ENCODE assay signal across 20 cellular contexts in genomic region chr2:197327776-197328169, GRCh38. TPM values are rescaled to one million over a fixed set of nuclear protein-coding genes. Genes with fewer than 3 reads are reported as not detected.
DNase-seq lines count a peak whose midpoint lies in the region; ATAC-seq and TF ChIP-seq lines count a peak whose summit lies in the region.
"Had no signal": no experiment of that assay in that cellular context is flagged by ENCODE, and none has a peak within 500 bp of the region (broad histone marks: within the 10 kb centered on the region; RNA-seq: fewer than 3 reads in every experiment).

No MANE protein-coding gene starts in this region.

- TF ChIP-seq CTCF in SK-N-SH (IDR thresholded peaks at IDR 0.05) = no peak
- no peak for TF ChIP-seq CTCF in glutamatergic neuron (IDR thresholded peaks at IDR 0.05; ENCODE audit: partially characterized antibody, unreplicated experiment)

- H3K4me3 Mint-ChIP-seq in CD4-positive, alpha-beta memory T cell = peak overlapping the region; percentile 38 to 80 (median 68)
- H3K4me3 Mint-ChIP-seq in activated CD4-positive, alpha-beta memory T cell treated with anti-CD3 and anti-CD28 coated beads for 36 hours = peak overlapping the region; percentile 20
- H3K4me3 Mint-ChIP-seq in glutamatergic neuron (ENCODE audit: unreplicated experiment) = no peak overlapping the region
- H3K4me3 Mint-ChIP-seq: H9 had no signal

- H3K4me1 ChIP-seq in SK-N-SH (ENCODE audit: control insufficient read depth in 1 of 2, insufficient read depth in 2 of 2, low read depth in 1 of 2, low read length in 1 of 2) = peaks cover 0 to 4% of the 10 kb centered on the region in 2 experiments; a peak in 1 of 4 replicates
- H3K4me1 ChIP-seq in CD4-positive, alpha-beta memory T cell (ENCODE audit: insufficient read depth, low read length) = peaks cover 58% of the 10 kb centered on the region
- peaks cover 20% of the 10 kb centered on the region for H3K4me1 ChIP-seq in effector memory CD4-positive, alpha-beta T cell (ENCODE audit: control insufficient read depth, insufficient read depth, low read length, poor library complexity, severe bottlenecking)
- H3K4me1 ChIP-seq: pancreas had no signal

- no peaks in the 10 kb centered on the region for H3K9me2 ChIP-seq in SK-N-SH

- peaks cover 0 to 6% of the 10 kb centered on the region in 2 donors for H3K36me3 Mint-ChIP-seq in CD4-positive, alpha-beta memory T cell
- peaks cover 4% of the 10 kb centered on the region for H3K36me3 Mint-ChIP-seq in activated CD4-positive, alpha-beta memory T cell treated with anti-CD3 and anti-CD28 coated beads for 36 hours
- H3K36me3 Mint-ChIP-seq in glutamatergic neuron (ENCODE audit: unreplicated experiment) = no peaks in the 10 kb centered on the region

- H4K20me1 ChIP-seq in SK-N-SH (ENCODE audit: insufficient read depth) = no peaks in the 10 kb centered on the region

- H3K9ac ChIP-seq in SK-N-SH = no peak overlapping the region

- TF ChIP-seq RAD21 in SK-N-SH (IDR thresholded peaks at IDR 0.05; ENCODE audit: low read length) = no peak

- H3F3A ChIP-seq in SK-N-SH (replicated peaks; ENCODE audit: insufficient read depth) = no peaks in the 10 kb centered on the region

- no peak; the same call in none of the 3 replicates for ATAC-seq in SK-N-SH treated with all-trans-retinoic acid at 6 μM for 48 hours
- ATAC-seq: pancreas had no signal

- H2AFZ ChIP-seq in SK-N-SH (ENCODE audit: low read depth) = peak overlapping the region; percentile 1; the same call in 1 of the 2 replicates

- no peaks in the 10 kb centered on the region for H3K79me2 ChIP-seq in SK-N-SH (ENCODE audit: insufficient read depth)

- no peaks in the 10 kb centered on the region for H3K9me3 ChIP-seq in SK-N-SH
- no peaks in the 10 kb centered on the region for H3K9me3 ChIP-seq in CD4-positive, alpha-beta memory T cell (ENCODE audit: control insufficient read depth in 1 of 2, low read length in 2 of 2)
- H3K9me3 ChIP-seq in effector memory CD4-positive, alpha-beta T cell (ENCODE audit: control insufficient read depth, low read length) = no peaks in the 10 kb centered on the region
- H3K9me3 ChIP-seq: pancreas had no signal

- H3K27ac Mint-ChIP-seq in CD4-positive, alpha-beta memory T cell = peak overlapping the region; percentile 31 to 93 (median 84)
- peak overlapping the region; percentile 88 for H3K27ac Mint-ChIP-seq in activated CD4-positive, alpha-beta memory T cell treated with anti-CD3 and anti-CD28 coated beads for 36 hours
- no peak overlapping the region for H3K27ac Mint-ChIP-seq in glutamatergic neuron (ENCODE audit: unreplicated experiment)
- H3K27ac Mint-ChIP-seq: H9 had no signal

- no peaks in the 10 kb centered on the region for H3K36me3 ChIP-seq in SK-N-SH (replicated peaks in 1 of 2; ENCODE audit: control insufficient read depth in 1 of 2, insufficient read depth in 2 of 2, low read length in 1 of 2)
- H3K36me3 ChIP-seq in CD4-positive, alpha-beta memory T cell (ENCODE audit: insufficient read depth, low read length) = no peaks in the 10 kb centered on the region
- no peaks in the 10 kb centered on the region for H3K36me3 ChIP-seq in effector memory CD4-positive, alpha-beta T cell (ENCODE audit: control insufficient read depth, insufficient read depth, low read length)
- H3K36me3 ChIP-seq: pancreas had no signal

- no peaks in the 10 kb centered on the region for H3K27me3 ChIP-seq in SK-N-SH (ENCODE audit: insufficient read depth)
- no peaks in the 10 kb centered on the region for H3K27me3 ChIP-seq in CD4-positive, alpha-beta memory T cell (ENCODE audit: insufficient read depth, low read length)
- no peaks in the 10 kb centered on the region for H3K27me3 ChIP-seq in effector memory CD4-positive, alpha-beta T cell (replicated peaks; ENCODE audit: control insufficient read depth, insufficient read depth, low read length, poor library complexity, severe bottlenecking)
- H3K27me3 ChIP-seq: pancreas had no signal

- no peak for DNase-seq in SK-N-SH
- no peak for DNase-seq in CD4-positive, alpha-beta memory T cell
- no peak for DNase-seq in activated CD4-positive, alpha-beta memory T cell treated with anti-CD3 and anti-CD28 coated beads for 36 hours
- no peak for DNase-seq in effector memory CD4-positive, alpha-beta T cell
- DNase-seq in glutamatergic neuron = no peak
- no peak for DNase-seq in NCI-H1694 treated with DMSO at 0.1 percent for 48 hours (lab: John Stamatoyannopoulos, UW)
- DNase-seq in effector CD4-positive, alpha-beta T cell = no peak
- DNase-seq: activated CD4-positive, alpha-beta T cell treated with anti-CD3 and anti-CD28 coated beads, Interleukin-2, amount 50 U/mL, for 4 hours; activated gamma-delta T cell treated with Interleukin-2 at 50 U/mL for 16 hours; foreskin fibroblast; GF-D8; H9; kidney; mammary epithelial cell; NCI-H1092; NCI-H2081; pancreas; RPMI8226 had no signal

- H3K27ac ChIP-seq in SK-N-SH (ENCODE audit: low read depth in 2 of 2, low read length in 1 of 2) = peak overlapping the region in 1 of 2 experiments; percentile 73; a peak in 2 of 4 replicates
- H3K27ac ChIP-seq in CD4-positive, alpha-beta memory T cell (ENCODE audit: low read depth, low read length) = no peak overlapping the region
- H3K27ac ChIP-seq in effector memory CD4-positive, alpha-beta T cell (ENCODE audit: insufficient read depth, low read length, poor library complexity, severe bottlenecking) = no peak overlapping the region
- H3K27ac ChIP-seq: 22Rv1, pancreas had no signal

- no peak overlapping the region for H3K4me2 ChIP-seq in SK-N-SH

- TF ChIP-seq EP300 in SK-N-SH (IDR thresholded peaks at IDR 0.05; ENCODE audit: borderline replicate concordance in 1 of 2, low read depth in 1 of 2, low read length in 1 of 2) = no peak

- POLR2A ChIA-PET in SK-N-SH (lab: Yijun Ruan, JAX) = no interaction called here
- POLR2A ChIA-PET in CD4-positive, alpha-beta memory T cell (lab: Charles Lee; ENCODE audit: partially characterized antibody) = interaction anchor here (0.9 to 9.0 kb wide), 9 partner anchors 9 to 193 kb away, joined by 3 to 71 read pairs (median 4); partner anchors contain the start of gene ANKRD44
- POLR2A ChIA-PET in activated CD4-positive, alpha-beta memory T cell treated with anti-CD3 and anti-CD28 coated beads for 36 hours (lab: Charles Lee) = interaction anchor here (0.5 to 1.9 kb wide), 7 partner anchors 19 to 400 kb away, joined by 3 to 8 read pairs (median 3); no protein-coding TSS in a partner anchor

- H3K4me3 ChIP-seq in SK-N-SH (ENCODE audit: low read depth in 2 of 2, low read length in 1 of 2) = no peak overlapping the region
- peak overlapping the region in 1 of 2 donors; percentile 4 for H3K4me3 ChIP-seq in CD4-positive, alpha-beta memory T cell (ENCODE audit: low read length in 2 of 2)
- H3K4me3 ChIP-seq in effector memory CD4-positive, alpha-beta T cell (ENCODE audit: insufficient read depth, low read depth, low read length, poor library complexity, severe bottlenecking) = peak overlapping the region; percentile 1
- H3K4me3 ChIP-seq: pancreas had no signal

- intact Hi-C loops in CD4-positive, alpha-beta memory T cell (cut with micrococcal nuclease) = loop anchor here (2.0 to 5.0 kb wide), 2 partner anchors 31 to 190 kb away; no protein-coding TSS in a partner anchor
- intact Hi-C loops in activated CD4-positive, alpha-beta memory T cell treated with anti-CD3 and anti-CD28 coated beads for 36 hours (cut with micrococcal nuclease) = loop anchor here (1.0 to 5.0 kb wide), 3 partner anchors 33 to 401 kb away; partner anchors contain the start of gene PGAP1

- peaks cover 0 to 5% (median 0%) of the 10 kb centered on the region in 8 donors for H3K9me3 Mint-ChIP-seq in CD4-positive, alpha-beta memory T cell
- peaks cover 10% of the 10 kb centered on the region for H3K9me3 Mint-ChIP-seq in activated CD4-positive, alpha-beta memory T cell treated with anti-CD3 and anti-CD28 coated beads for 36 hours
- no peaks in the 10 kb centered on the region for H3K9me3 Mint-ChIP-seq in glutamatergic neuron (ENCODE audit: unreplicated experiment)
- H3K9me3 Mint-ChIP-seq: H9 had no signal

- H3K4me1 Mint-ChIP-seq in CD4-positive, alpha-beta memory T cell = peaks cover 41 to 56% (median 52%) of the 10 kb centered on the region in 4 donors
- peaks cover 54% of the 10 kb centered on the region for H3K4me1 Mint-ChIP-seq in activated CD4-positive, alpha-beta memory T cell treated with anti-CD3 and anti-CD28 coated beads for 36 hours (ENCODE audit: low read depth)
- no peaks in the 10 kb centered on the region for H3K4me1 Mint-ChIP-seq in glutamatergic neuron (ENCODE audit: low read depth, unreplicated experiment)

- CTCF ChIA-PET in SK-N-SH (lab: Yijun Ruan, JAX) = interaction anchor here (1.1 to 1.7 kb wide), 3 partner anchors 13 to 19 kb away, joined by 3 read pairs; no protein-coding TSS in a partner anchor
- CTCF ChIA-PET in CD4-positive, alpha-beta memory T cell (lab: Charles Lee; ENCODE audit: partially characterized antibody) = interaction anchor here (0.6 to 8.5 kb wide), 13 partner anchors 17 to 316 kb away, joined by 3 to 43 read pairs (median 4); partner anchors contain the start of gene ANKRD44
- CTCF ChIA-PET in activated CD4-positive, alpha-beta memory T cell treated with anti-CD3 and anti-CD28 coated beads for 36 hours (lab: Charles Lee) = interaction anchor here (0.6 to 3.7 kb wide), 6 partner anchors 16 to 215 kb away, joined by 3 to 14 read pairs (median 10); partner anchors contain the start of gene ANKRD44

- 26% methylated on average over 1 of the region's 1 CpG for WGBS in SK-N-SH (ENCODE audit: low lambda C conversion rate)

- H3K27me3 Mint-ChIP-seq in CD4-positive, alpha-beta memory T cell = no peaks in the 10 kb centered on the region
- H3K27me3 Mint-ChIP-seq in activated CD4-positive, alpha-beta memory T cell treated with anti-CD3 and anti-CD28 coated beads for 36 hours = no peaks in the 10 kb centered on the region
- H3K27me3 Mint-ChIP-seq in glutamatergic neuron (ENCODE audit: unreplicated experiment) = peaks cover 2% of the 10 kb centered on the region

TF ChIP-seq in SK-N-SH, 30 proteins besides CTCF, POLR2A, EP300 and RAD21 (continues in another document):
- TF ChIP-seq POLR2AphosphoS5 (IDR thresholded peaks at IDR 0.05; ENCODE audit: low read depth, low read length) (no peak), TCF12 (IDR thresholded peaks at IDR 0.05) (no peak), RCOR1 (IDR thresholded peaks at IDR 0.05; ENCODE audit: low read length) (no peak)

TF ChIP-seq in SK-N-SH treated with all-trans-retinoic acid at 6 μM for 48 hours, 23 proteins besides CTCF, POLR2A, EP300 and RAD21 (continues in another document):
- TF ChIP-seq OSR1 (CRISPR knock-in tag; IDR thresholded peaks at IDR 0.05) = no peak
- TF ChIP-seq PPARA (CRISPR knock-in tag; IDR thresholded peaks at IDR 0.05; ENCODE audit: borderline replicate concordance) = no peak
- no peak for TF ChIP-seq CSDC2 (CRISPR knock-in tag; IDR thresholded peaks at IDR 0.05)
- no peak for TF ChIP-seq ZFP3 (CRISPR knock-in tag; IDR thresholded peaks at IDR 0.05)
- TF ChIP-seq ARNTL (CRISPR knock-in tag; IDR thresholded peaks at IDR 0.05; ENCODE audit: borderline replicate concordance, low read depth) = no peak

RNA-seq across cellular contexts. Expression of gene ANKRD44, which starts 17.2 kb away (rescaled TPM):
- polyA plus RNA-seq in SK-N-SH (2012; rRNA removed) = 12.3 and 12.5 TPM in 2 replicates
- polyA plus RNA-seq in SK-N-SH (2012; cell fraction: cytosol; rRNA removed) = 6.8 and 7.0 TPM in 2 replicates
- 23.4 and 77.4 TPM in 2 replicates for polyA plus RNA-seq in SK-N-SH (2012; cell fraction: nucleus; rRNA removed)
- total RNA-seq in CD4-positive, alpha-beta memory T cell = 100 to 1,000 TPM; 229 to 248 TPM
- 10 to 100 TPM; 51.5 to 87.9 TPM for polyA plus RNA-seq in CD4-positive, alpha-beta memory T cell
- total RNA-seq in activated CD4-positive, alpha-beta memory T cell treated with anti-CD3 and anti-CD28 coated beads for 36 hours = 100 to 1,000 TPM; 123 to 125 TPM
- 12.0 TPM for total RNA-seq in glutamatergic neuron (ENCODE audit: unreplicated experiment)
